Comparison of ENCODE assay signal across 25 cellular contexts in the genomic region with DNA sequence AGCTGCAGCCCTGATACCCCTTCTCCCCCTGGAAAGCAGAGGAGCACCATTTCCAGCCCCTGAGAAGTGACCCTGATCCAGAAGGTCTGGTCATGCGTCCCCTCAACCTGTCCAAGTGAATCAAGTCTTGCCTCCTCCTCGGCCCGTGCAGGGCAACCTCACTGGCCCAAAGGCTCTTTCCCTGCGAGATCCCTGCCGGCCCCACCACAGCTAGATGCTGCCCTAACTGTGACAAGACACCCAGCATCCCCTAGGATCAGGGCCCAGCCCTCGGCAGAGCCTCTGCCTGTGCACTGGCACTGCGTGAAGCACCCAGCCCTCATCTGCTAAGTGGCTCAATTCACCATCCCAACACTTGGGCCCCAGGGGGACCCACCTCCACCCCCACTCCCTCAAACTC.
"Had no signal": no experiment of that assay in that cellular context is flagged by ENCODE, and none has a peak within 500 bp of the region (broad histone marks: within the 10 kb centered on the region; RNA-seq: fewer than 3 reads in every experiment).

No MANE protein-coding gene starts in this region.

- H3K4me3 ChIP-seq: adrenal gland, ascending aorta, esophagus muscularis mucosa, heart right ventricle, left lung, mucosa of descending colon, pancreas, psoas muscle, uterus had no signal

- FAIRE-seq: pancreas had no signal

- H3K9me3 Mint-ChIP-seq: activated naive CD8-positive, alpha-beta T cell treated with anti-CD3 and anti-CD28 coated beads for 36 hours; natural killer cell treated with Interleukin-12 subunit alpha and Interleukin-12 subunit beta and Interleukin-15 and Interleukin-18, amount 100 ng/mL, for 72 hours; type B pancreatic cell had no signal

- H3K4me3 Mint-ChIP-seq: activated CD8-positive, alpha-beta T cell treated with anti-CD3 and anti-CD28 coated beads for 36 hours; activated naive CD4-positive, alpha-beta T cell treated with anti-CD3 and anti-CD28 coated beads for 36 hours; activated naive CD8-positive, alpha-beta T cell treated with anti-CD3 and anti-CD28 coated beads for 36 hours; brain; natural killer cell treated with Interleukin-12 subunit alpha and Interleukin-12 subunit beta and Interleukin-15 and Interleukin-18, amount 100 ng/mL, for 72 hours; type B pancreatic cell had no signal

- DNase-seq: activated CD4-positive, alpha-beta T cell treated with anti-CD3 and anti-CD28 coated beads, Interleukin-2, amount 50 U/mL, for 1 hour; activated CD8-positive, alpha-beta T cell treated with anti-CD3 and anti-CD28 coated beads for 36 hours; activated effector memory CD4-positive, alpha-beta T cell treated with Interleukin-2 at 50 U/mL for 16 hours; activated naive CD4-positive, alpha-beta T cell treated with anti-CD3 and anti-CD28 coated beads for 36 hours; activated naive CD8-positive, alpha-beta T cell treated with anti-CD3 and anti-CD28 coated beads for 36 hours; activated T-cell treated with anti-CD3 and anti-CD28 coated beads, Interleukin-2, amount 50 U/mL, for 48 hours; adrenal gland; caudate nucleus; foreskin keratinocyte; heart right ventricle; kidney glomerular epithelial cell; stimulated activated CD4-positive, alpha-beta T cell treated with anti-CD3 and anti-CD28 coated beads, Interleukin-12 subunit alpha, Interleukin-12 subunit beta, amount 100 ng/mL, for 4 hours; stimulated activated CD4-positive, alpha-beta T cell treated with anti-CD3 and anti-CD28 coated beads, Interleukin-4, amount 100 ng/mL, for 1 hour; stimulated activated naive CD8-positive, alpha-beta T cell treated with anti-CD3 and anti-CD28 coated beads, Interleukin-15, Interleukin-2, amounts not matched to agents 100 U/mL and 50 U/mL, for 24 hours; T1000; uterus had no signal

- H3K27me3 Mint-ChIP-seq: activated CD8-positive, alpha-beta T cell treated with anti-CD3 and anti-CD28 coated beads for 36 hours; type B pancreatic cell had no signal

- ATAC-seq: activated CD8-positive, alpha-beta T cell treated with anti-CD3 and anti-CD28 coated beads for 36 hours; foreskin keratinocyte; heart right ventricle; left lung; mucosa of descending colon; natural killer cell treated with Interleukin-12 subunit alpha and Interleukin-12 subunit beta and Interleukin-15 and Interleukin-18, amount 100 ng/mL, for 72 hours; pancreas; stimulated activated naive CD8-positive, alpha-beta T cell treated with anti-CD3 and anti-CD28 coated beads, Interleukin-15, Interleukin-2, amounts not matched to agents 100 U/mL and 50 U/mL, for 24 hours had no signal

- H3K4me1 ChIP-seq: adrenal gland, foreskin keratinocyte, left lung, pancreas, uterus had no signal

- H3K9me3 ChIP-seq: adrenal gland, mucosa of descending colon, pancreas, psoas muscle, uterus had no signal

- H3K27me3 ChIP-seq: adrenal gland, ascending aorta, pancreas, uterus had no signal

- H3K36me3 ChIP-seq: adrenal gland, ascending aorta, esophagus muscularis mucosa, heart right ventricle, left lung, pancreas, uterus had no signal

- H3K27ac ChIP-seq: esophagus muscularis mucosa, foreskin keratinocyte, left lung, pancreas, uterus had no signal

- H3K27ac Mint-ChIP-seq: activated CD8-positive, alpha-beta T cell treated with anti-CD3 and anti-CD28 coated beads for 36 hours; activated naive CD4-positive, alpha-beta T cell treated with anti-CD3 and anti-CD28 coated beads for 36 hours; activated naive CD8-positive, alpha-beta T cell treated with anti-CD3 and anti-CD28 coated beads for 36 hours; natural killer cell treated with Interleukin-12 subunit alpha and Interleukin-12 subunit beta and Interleukin-15 and Interleukin-18, amount 100 ng/mL, for 72 hours; type B pancreatic cell had no signal

- H3K36me3 Mint-ChIP-seq: activated naive CD8-positive, alpha-beta T cell treated with anti-CD3 and anti-CD28 coated beads for 36 hours; brain; natural killer cell treated with Interleukin-12 subunit alpha and Interleukin-12 subunit beta and Interleukin-15 and Interleukin-18, amount 100 ng/mL, for 72 hours; type B pancreatic cell had no signal
